Comparison of ENCODE assay signal across 1 cellular context in the genomic region with DNA sequence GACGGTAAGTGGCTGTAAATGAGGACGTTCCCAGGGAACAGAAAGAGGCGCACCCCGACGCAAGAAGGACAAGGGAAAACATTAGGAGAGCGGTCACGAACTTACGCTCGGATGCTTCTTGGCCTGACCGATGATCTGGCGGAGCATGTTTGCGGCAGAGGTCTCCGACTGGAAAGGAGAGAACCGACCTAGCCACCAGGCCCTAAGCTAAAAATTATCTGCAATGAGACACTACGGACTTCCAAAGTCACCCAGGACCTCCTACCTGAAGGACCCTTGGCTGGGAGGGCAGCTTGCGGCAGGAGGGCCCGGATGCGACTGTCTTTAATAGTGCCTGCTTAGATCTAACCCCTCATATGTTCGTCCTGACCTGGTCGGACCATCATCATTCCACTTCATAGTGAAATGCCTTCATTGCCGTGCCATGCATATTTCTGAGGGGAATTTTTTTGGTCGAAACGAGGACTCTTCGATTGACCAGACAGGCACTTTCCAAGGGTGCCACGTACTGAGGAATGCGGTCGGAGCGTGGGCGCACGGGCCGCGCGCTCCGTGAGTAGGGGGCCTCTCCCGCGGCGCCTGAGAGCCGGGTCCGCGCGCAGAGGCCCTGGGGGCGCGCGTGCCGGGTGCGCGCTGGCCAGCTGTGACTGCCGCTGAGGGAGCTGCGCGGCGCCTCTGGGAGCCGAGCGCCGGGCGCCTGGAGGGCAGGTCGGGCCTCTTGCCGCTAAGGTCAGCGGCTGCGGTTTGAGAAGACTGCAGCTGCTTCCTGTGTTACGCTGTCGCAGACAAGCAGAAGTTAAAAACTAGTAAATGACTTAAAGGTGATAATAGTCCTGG.
TF ChIP-seq lines count a peak whose summit lies in the region.

No MANE protein-coding gene starts in this region.

TF ChIP-seq in HEK293, 187 proteins besides CTCF, POLR2A, EP300 and RAD21 (continued from another document and continues in another):
- no peak for TF ChIP-seq ZNF175 (tag by site-specific recombination; IDR thresholded peaks at IDR 0.05)
- no peak for TF ChIP-seq ZNF664 (tag by site-specific recombination; IDR thresholded peaks at IDR 0.05)
- TF ChIP-seq, protein P1, sequence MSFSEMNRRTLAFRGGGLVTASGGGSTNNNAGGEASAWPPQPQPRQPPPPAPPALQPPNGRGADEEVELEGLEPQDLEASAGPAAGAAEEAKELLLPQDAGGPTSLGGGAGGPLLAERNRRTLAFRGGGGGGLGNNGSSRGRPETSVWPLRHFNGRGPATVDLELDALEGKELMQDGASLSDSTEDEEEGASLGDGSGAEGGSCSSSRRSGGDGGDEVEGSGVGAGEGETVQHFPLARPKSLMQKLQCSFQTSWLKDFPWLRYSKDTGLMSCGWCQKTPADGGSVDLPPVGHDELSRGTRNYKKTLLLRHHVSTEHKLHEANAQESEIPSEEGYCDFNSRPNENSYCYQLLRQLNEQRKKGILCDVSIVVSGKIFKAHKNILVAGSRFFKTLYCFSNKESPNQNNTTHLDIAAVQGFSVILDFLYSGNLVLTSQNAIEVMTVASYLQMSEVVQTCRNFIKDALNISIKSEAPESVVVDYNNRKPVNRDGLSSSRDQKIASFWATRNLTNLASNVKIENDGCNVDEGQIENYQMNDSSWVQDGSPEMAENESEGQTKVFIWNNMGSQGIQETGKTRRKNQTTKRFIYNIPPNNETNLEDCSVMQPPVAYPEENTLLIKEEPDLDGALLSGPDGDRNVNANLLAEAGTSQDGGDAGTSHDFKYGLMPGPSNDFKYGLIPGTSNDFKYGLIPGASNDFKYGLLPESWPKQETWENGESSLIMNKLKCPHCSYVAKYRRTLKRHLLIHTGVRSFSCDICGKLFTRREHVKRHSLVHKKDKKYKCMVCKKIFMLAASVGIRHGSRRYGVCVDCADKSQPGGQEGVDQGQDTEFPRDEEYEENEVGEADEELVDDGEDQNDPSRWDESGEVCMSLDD (tag by site-specific recombination; IDR thresholded peaks at IDR 0.05): no peak
- TF ChIP-seq IKZF3 (tag by site-specific recombination; IDR thresholded peaks at IDR 0.05): peak; percentile 42; the same call in 1 of the 2 replicates
- no peak for TF ChIP-seq HOXA7 (CRISPR knock-in tag; IDR thresholded peaks at IDR 0.05; ENCODE audit: borderline replicate concordance)
- TF ChIP-seq EGR2 (tag by site-specific recombination; IDR thresholded peaks at IDR 0.05; ENCODE audit: low read depth): peak; percentile 80
- no peak for TF ChIP-seq ZNF571 (tag by site-specific recombination; IDR thresholded peaks at IDR 0.05)
- TF ChIP-seq ZNF558 (tag by site-specific recombination; IDR thresholded peaks at IDR 0.05): no peak
- no peak for TF ChIP-seq ZNF223 (tag by site-specific recombination; IDR thresholded peaks at IDR 0.05)
- TF ChIP-seq, protein P2, sequence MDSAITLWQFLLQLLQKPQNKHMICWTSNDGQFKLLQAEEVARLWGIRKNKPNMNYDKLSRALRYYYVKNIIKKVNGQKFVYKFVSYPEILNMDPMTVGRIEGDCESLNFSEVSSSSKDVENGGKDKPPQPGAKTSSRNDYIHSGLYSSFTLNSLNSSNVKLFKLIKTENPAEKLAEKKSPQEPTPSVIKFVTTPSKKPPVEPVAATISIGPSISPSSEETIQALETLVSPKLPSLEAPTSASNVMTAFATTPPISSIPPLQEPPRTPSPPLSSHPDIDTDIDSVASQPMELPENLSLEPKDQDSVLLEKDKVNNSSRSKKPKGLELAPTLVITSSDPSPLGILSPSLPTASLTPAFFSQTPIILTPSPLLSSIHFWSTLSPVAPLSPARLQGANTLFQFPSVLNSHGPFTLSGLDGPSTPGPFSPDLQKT (IDR thresholded peaks at IDR 0.05; ENCODE audit: borderline replicate concordance, low read depth, low read length): peak; percentile 88
- TF ChIP-seq, protein P3, sequence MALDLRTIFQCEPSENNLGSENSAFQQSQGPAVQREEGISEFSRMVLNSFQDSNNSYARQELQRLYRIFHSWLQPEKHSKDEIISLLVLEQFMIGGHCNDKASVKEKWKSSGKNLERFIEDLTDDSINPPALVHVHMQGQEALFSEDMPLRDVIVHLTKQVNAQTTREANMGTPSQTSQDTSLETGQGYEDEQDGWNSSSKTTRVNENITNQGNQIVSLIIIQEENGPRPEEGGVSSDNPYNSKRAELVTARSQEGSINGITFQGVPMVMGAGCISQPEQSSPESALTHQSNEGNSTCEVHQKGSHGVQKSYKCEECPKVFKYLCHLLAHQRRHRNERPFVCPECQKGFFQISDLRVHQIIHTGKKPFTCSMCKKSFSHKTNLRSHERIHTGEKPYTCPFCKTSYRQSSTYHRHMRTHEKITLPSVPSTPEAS (tag by site-specific recombination; IDR thresholded peaks at IDR 0.05): no peak
- no peak for TF ChIP-seq ZNF266 (tag by site-specific recombination; IDR thresholded peaks at IDR 0.05; ENCODE audit: low read depth)
- no peak for TF ChIP-seq ZNF621 (tag by site-specific recombination; IDR thresholded peaks at IDR 0.05)
- TF ChIP-seq ZNF600 (tag by site-specific recombination; IDR thresholded peaks at IDR 0.05): peak; percentile 88; the same call in 1 of the 2 replicates
- TF ChIP-seq ZNF707 (tag by site-specific recombination; IDR thresholded peaks at IDR 0.05): no peak
- TF ChIP-seq, protein P4, sequence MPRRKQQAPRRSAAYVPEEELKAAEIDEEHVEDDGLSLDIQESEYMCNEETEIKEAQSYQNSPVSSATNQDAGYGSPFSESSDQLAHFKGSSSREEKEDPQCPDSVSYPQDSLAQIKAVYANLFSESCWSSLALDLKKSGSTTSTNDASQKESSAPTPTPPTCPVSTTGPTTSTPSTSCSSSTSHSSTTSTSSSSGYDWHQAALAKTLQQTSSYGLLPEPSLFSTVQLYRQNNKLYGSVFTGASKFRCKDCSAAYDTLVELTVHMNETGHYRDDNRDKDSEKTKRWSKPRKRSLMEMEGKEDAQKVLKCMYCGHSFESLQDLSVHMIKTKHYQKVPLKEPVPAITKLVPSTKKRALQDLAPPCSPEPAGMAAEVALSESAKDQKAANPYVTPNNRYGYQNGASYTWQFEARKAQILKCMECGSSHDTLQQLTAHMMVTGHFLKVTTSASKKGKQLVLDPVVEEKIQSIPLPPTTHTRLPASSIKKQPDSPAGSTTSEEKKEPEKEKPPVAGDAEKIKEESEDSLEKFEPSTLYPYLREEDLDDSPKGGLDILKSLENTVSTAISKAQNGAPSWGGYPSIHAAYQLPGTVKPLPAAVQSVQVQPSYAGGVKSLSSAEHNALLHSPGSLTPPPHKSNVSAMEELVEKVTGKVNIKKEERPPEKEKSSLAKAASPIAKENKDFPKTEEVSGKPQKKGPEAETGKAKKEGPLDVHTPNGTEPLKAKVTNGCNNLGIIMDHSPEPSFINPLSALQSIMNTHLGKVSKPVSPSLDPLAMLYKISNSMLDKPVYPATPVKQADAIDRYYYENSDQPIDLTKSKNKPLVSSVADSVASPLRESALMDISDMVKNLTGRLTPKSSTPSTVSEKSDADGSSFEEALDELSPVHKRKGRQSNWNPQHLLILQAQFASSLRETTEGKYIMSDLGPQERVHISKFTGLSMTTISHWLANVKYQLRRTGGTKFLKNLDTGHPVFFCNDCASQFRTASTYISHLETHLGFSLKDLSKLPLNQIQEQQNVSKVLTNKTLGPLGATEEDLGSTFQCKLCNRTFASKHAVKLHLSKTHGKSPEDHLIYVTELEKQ (tag by site-specific recombination; IDR thresholded peaks at IDR 0.05; ENCODE audit: borderline replicate concordance): no peak
- TF ChIP-seq, protein P5, sequence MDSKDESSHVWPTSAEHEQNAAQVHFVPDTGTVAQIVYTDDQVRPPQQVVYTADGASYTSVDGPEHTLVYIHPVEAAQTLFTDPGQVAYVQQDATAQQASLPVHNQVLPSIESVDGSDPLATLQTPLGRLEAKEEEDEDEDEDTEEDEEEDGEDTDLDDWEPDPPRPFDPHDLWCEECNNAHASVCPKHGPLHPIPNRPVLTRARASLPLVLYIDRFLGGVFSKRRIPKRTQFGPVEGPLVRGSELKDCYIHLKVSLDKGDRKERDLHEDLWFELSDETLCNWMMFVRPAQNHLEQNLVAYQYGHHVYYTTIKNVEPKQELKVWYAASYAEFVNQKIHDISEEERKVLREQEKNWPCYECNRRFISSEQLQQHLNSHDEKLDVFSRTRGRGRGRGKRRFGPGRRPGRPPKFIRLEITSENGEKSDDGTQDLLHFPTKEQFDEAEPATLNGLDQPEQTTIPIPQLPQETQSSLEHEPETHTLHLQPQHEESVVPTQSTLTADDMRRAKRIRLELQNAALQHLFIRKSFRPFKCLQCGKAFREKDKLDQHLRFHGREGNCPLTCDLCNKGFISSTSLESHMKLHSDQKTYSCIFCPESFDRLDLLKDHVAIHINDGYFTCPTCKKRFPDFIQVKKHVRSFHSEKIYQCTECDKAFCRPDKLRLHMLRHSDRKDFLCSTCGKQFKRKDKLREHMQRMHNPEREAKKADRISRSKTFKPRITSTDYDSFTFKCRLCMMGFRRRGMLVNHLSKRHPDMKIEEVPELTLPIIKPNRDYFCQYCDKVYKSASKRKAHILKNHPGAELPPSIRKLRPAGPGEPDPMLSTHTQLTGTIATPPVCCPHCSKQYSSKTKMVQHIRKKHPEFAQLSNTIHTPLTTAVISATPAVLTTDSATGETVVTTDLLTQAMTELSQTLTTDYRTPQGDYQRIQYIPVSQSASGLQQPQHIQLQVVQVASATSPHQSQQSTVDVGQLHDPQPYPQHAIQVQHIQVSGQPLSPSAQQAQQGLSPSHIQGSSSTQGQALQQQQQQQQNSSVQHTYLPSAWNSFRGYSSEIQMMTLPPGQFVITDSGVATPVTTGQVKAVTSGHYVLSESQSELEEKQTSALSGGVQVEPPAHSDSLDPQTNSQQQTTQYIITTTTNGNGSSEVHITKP (tag by site-specific recombination; IDR thresholded peaks at IDR 0.05): 0 out of 2 replicates have a peak, but pooled peaks have one; percentile 7
- TF ChIP-seq ZNF555 (tag by site-specific recombination; conservative IDR thresholded peaks at IDR 0.05): no peak
- TF ChIP-seq ZNF791 (tag by site-specific recombination; IDR thresholded peaks at IDR 0.05): no peak
- TF ChIP-seq ZNF10 (tag by site-specific recombination; IDR thresholded peaks at IDR 0.05): no peak
- peak; percentile 100 for TF ChIP-seq ZNF335 (tag by site-specific recombination; conservative IDR thresholded peaks at IDR 0.05)
- no peak for TF ChIP-seq ZNF792 (tag by site-specific recombination; IDR thresholded peaks at IDR 0.05)
- TF ChIP-seq ZNF843 (tag by site-specific recombination; IDR thresholded peaks at IDR 0.05): no peak; the same call in 1 of the 2 replicates
- no peak for TF ChIP-seq ZNF121 (tag by site-specific recombination; IDR thresholded peaks at IDR 0.05)
- no peak for TF ChIP-seq ZNF830 (tag by site-specific recombination; IDR thresholded peaks at IDR 0.05; ENCODE audit: low read depth)
- no peak for TF ChIP-seq ZNF23 (tag by site-specific recombination; IDR thresholded peaks at IDR 0.05; ENCODE audit: borderline replicate concordance)
- peak; percentile 97 for TF ChIP-seq GLIS2 (tag by site-specific recombination; IDR thresholded peaks at IDR 0.05)
- TF ChIP-seq, protein P6, sequence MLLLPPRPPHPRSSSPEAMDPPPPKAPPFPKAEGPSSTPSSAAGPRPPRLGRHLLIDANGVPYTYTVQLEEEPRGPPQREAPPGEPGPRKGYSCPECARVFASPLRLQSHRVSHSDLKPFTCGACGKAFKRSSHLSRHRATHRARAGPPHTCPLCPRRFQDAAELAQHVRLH (tag by site-specific recombination; IDR thresholded peaks at IDR 0.05): no peak
- TF ChIP-seq ZNF510 (tag by site-specific recombination; IDR thresholded peaks at IDR 0.05; ENCODE audit: insufficient replicate concordance): no peak
- peak; percentile 26; the same call in 1 of the 2 replicates for TF ChIP-seq KLF8 (tag by site-specific recombination; IDR thresholded peaks at IDR 0.05)
- TF ChIP-seq ZNF629 (tag by site-specific recombination; IDR thresholded peaks at IDR 0.05): no peak; the same call in 1 of the 2 replicates
- TF ChIP-seq ZNF48 (tag by site-specific recombination; IDR thresholded peaks at IDR 0.05): no peak
- no peak for TF ChIP-seq ZNF133 (tag by site-specific recombination; IDR thresholded peaks at IDR 0.05)
- TF ChIP-seq KLF10 (tag by site-specific recombination; IDR thresholded peaks at IDR 0.05): peak; percentile 39
- TF ChIP-seq ZNF560 (tag by site-specific recombination; IDR thresholded peaks at IDR 0.05; ENCODE audit: borderline replicate concordance): no peak
- TF ChIP-seq ZNF701 (tag by site-specific recombination; IDR thresholded peaks at IDR 0.05): no peak
- TF ChIP-seq ZNF404 (tag by site-specific recombination; IDR thresholded peaks at IDR 0.05): no peak
- no peak for TF ChIP-seq ZNF292 (tag by site-specific recombination; IDR thresholded peaks at IDR 0.05; ENCODE audit: borderline replicate concordance, low read depth)
- no peak for TF ChIP-seq ZNF341 (tag by site-specific recombination; IDR thresholded peaks at IDR 0.05; ENCODE audit: low read depth)
- TF ChIP-seq ZNF660 (tag by site-specific recombination; IDR thresholded peaks at IDR 0.05): no peak; the same call in 1 of the 2 replicates
- TF ChIP-seq ZNF324 (tag by site-specific recombination; IDR thresholded peaks at IDR 0.05): peak; percentile 49; the same call in 1 of the 2 replicates
- TF ChIP-seq ZNF274 (IDR thresholded peaks at IDR 0.05; ENCODE audit: low read length): no peak
- TF ChIP-seq ZNF274 (tag by site-specific recombination; IDR thresholded peaks at IDR 0.05; ENCODE audit: borderline replicate concordance): no peak
- TF ChIP-seq, protein P7, sequence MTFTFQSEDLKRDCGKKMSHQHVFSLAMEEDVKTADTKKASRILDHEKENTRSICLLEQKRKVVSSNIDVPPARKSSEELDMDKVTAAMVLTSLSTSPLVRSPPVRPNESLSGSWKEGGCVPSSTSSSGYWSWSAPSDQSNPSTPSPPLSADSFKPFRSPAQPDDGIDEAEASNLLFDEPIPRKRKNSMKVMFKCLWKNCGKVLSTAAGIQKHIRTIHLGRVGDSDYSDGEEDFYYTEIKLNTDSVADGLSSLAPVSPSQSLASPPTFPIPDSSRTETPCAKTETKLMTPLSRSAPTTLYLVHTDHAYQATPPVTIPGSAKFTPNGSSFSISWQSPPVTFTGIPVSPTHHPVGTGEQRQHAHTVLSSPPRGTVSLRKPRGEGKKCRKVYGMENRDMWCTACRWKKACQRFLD (tag by site-specific recombination; IDR thresholded peaks at IDR 0.05): no peak
- TF ChIP-seq ZNF354C (tag by site-specific recombination; IDR thresholded peaks at IDR 0.05; ENCODE audit: borderline replicate concordance, low read depth): no peak
- TF ChIP-seq SCRT2 (tag by site-specific recombination; IDR thresholded peaks at IDR 0.05): no peak
